8 cellular contexts compared by ENCODE assay signal in the genomic region with DNA sequence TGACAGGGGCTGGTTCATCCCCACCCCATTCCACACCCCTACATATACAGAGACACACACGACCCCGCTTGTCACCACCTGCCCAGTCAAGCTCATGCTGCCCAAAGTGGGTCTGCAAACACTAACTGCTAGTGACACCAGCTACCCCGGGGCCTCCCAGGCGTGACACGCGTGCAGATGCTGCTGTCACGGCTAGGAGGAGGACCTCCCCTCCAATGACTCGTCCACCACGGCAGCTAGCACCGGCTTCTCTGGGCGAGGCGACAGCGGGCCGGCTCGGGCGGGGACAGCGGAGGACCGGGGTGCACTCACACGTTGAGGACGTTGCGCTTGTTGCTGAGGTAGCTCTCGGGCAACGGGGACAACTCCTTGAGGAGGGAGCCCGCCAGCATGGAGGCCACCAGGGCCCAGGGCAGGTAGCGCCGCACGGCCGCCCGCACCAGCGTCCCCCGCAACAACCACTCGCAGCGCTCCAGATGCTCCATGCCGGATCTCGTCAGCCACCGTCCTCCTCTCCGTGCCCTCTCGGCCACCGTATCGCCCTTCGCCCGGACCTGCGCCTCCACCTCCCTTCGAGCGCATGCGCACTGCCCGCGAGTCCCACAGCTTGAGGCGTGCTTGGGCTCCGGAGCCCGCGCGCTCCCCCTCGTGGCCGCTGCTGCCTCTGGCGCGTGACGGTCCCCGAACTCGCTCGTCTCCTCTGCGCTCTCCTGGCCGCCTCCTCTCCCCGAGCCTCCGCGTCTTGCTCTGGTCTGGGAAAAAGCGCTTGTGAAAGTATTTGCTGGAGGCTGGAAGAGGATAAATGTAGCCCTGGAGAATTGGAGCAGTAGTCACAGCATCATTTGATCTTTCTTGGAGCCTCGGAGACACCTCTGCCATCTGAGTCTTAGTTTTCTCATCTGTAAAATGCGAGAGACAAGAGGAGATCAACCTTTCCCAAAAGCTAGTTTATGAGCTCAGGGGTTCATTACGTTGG. TPM values are rescaled to one million over a fixed set of nuclear protein-coding genes. Genes with fewer than 3 reads are reported as not detected.
DNase-seq lines count a peak whose midpoint lies in the region; ATAC-seq, FAIRE-seq and TF ChIP-seq lines count a peak whose summit lies in the region.

Gene FITM2 (minus strand): TSS at position 539 of the 976 bp plus-strand sequence. CDS start 54 bp downstream, at position 485.

- no peaks in the 10 kb centered on the region for H4K20me1 ChIP-seq in endothelial cell of umbilical vein (replicated peaks; ENCODE audit: control insufficient read depth, extremely low read depth, insufficient read depth, low read length)

- POLR2A ChIA-PET in endothelial cell of umbilical vein (lab: Charles Lee), result interaction anchor here (0.5 kb wide), 1 partner anchor 99 kb away, joined by 3 read pairs; no protein-coding TSS in a partner anchor

- no peaks in the 10 kb centered on the region for H3K9me1 ChIP-seq in endothelial cell of umbilical vein (replicated peaks; ENCODE audit: control insufficient read depth, extremely low read depth, insufficient read depth, low read length)

- H3K9ac ChIP-seq in HUES6 (ENCODE audit: low read length), result peak within 1 kb of the TSS; percentile 80
- peak within 1 kb of the TSS; percentile 98 for H3K9ac ChIP-seq in NT2/D1 (ENCODE audit: insufficient read length, low read depth)
- H3K9ac ChIP-seq in endothelial cell of umbilical vein (replicated peaks; ENCODE audit: extremely low read depth, insufficient read depth, low read length), result peak within 1 kb of the TSS; percentile 37

- peak within 1 kb of the TSS; percentile 91 for H3K4me3 ChIP-seq in HUES6 (ENCODE audit: low read depth, low read length)
- peak within 1 kb of the TSS; percentile 99 for H3K4me3 ChIP-seq in NT2/D1 (ENCODE audit: insufficient read length, low read depth)
- peak within 1 kb of the TSS; percentile 37 to 71 (median 65) for H3K4me3 ChIP-seq in endothelial cell of umbilical vein (replicated peaks in 1 of 3; ENCODE audit: insufficient read depth in 1 of 3, low read depth in 1 of 3, low read length in 3 of 3)

- H3K36me3 ChIP-seq in HUES6 (ENCODE audit: control insufficient read depth, insufficient read depth, low read length), result no peaks in the 10 kb centered on the region
- peaks cover 7% of the 10 kb centered on the region for H3K36me3 ChIP-seq in NT2/D1 (ENCODE audit: insufficient read depth, insufficient read length, low read length)
- H3K36me3 ChIP-seq in endothelial cell of umbilical vein (ENCODE audit: control insufficient read depth in 2 of 2, extremely low read depth in 1 of 2, insufficient read depth in 2 of 2, low read length in 2 of 2), result no peaks in the 10 kb centered on the region

- ATAC-seq in GM21423 (IDR thresholded peaks at IDR 0.05; ENCODE audit: unreplicated experiment), result peak; percentile 94

- CTCF ChIA-PET in endothelial cell of umbilical vein (lab: Charles Lee), result interaction anchor here (0.6 to 7.3 kb wide), 35 partner anchors 9 to 412 kb away, joined by 3 to 199 read pairs (median 4); partner anchors contain the start of gene OSER1

- DNase-seq in D721Med (ENCODE audit: insufficient read length, low spot score) (peak; percentile 98), NT2/D1 (ENCODE audit: low read depth, low spot score) (peak; percentile 97), endothelial cell of umbilical vein (ENCODE audit: low read depth, low spot score) (peak; percentile 96), midbrain (lab: John Stamatoyannopoulos, UW) (peak; percentile 97)
- DNase-seq in activated CD8-positive, alpha-beta memory T cell treated with anti-CD3 and anti-CD28 coated beads, Interleukin-2, amount 50 U/mL, for 4 hours, result peak; percentile 98
- peak; percentile 95 to 96 for DNase-seq in stimulated activated CD8-positive, alpha-beta memory T cell treated with anti-CD3 and anti-CD28 coated beads, Interleukin-15, amount 100 ng/mL, for 48 hours (ENCODE audit: low read depth in 2 of 2)

- H3K4me2 ChIP-seq in endothelial cell of umbilical vein (ENCODE audit: insufficient read depth, low read length), result peak within 1 kb of the TSS; percentile 62

- TF ChIP-seq POLR2A in endothelial cell of umbilical vein (IDR thresholded peaks at IDR 0.05; ENCODE audit: low read depth, low read length), result peak; percentile 72

- H3K27me3 ChIP-seq in HUES6 (ENCODE audit: control insufficient read depth, insufficient read depth, low read length) (peaks cover 13% of the 10 kb centered on the region), NT2/D1 (ENCODE audit: insufficient read depth, insufficient read length) (peaks cover 15% of the 10 kb centered on the region), endothelial cell of umbilical vein (ENCODE audit: control insufficient read depth in 2 of 2, insufficient read depth in 2 of 2, low read length in 2 of 2) (no peaks in the 10 kb centered on the region)

- TF ChIP-seq CTCF in D721Med (IDR thresholded peaks at IDR 0.05; ENCODE audit: insufficient read depth, missing control alignments) (peak; percentile 92), endothelial cell of umbilical vein (IDR thresholded peaks at IDR 0.05; ENCODE audit: extremely low read depth in 1 of 2, insufficient read depth in 1 of 2, low read depth in 1 of 2, low read length in 2 of 2) (peak; percentile 99)

- H2AFZ ChIP-seq in endothelial cell of umbilical vein (ENCODE audit: low read depth, low read length), result peak within 1 kb of the TSS; percentile 87

- no TSS peak for BruUV-seq in endothelial cell of umbilical vein (replicated peaks; lab: Mats Ljungman, UMichigan)

- peaks cover 10% of the 10 kb centered on the region; the same call in 1 of the 2 replicates for H3K4me1 ChIP-seq in HUES6 (ENCODE audit: control insufficient read depth, insufficient read depth, low read length)
- peaks cover 4% of the 10 kb centered on the region for H3K4me1 ChIP-seq in NT2/D1 (ENCODE audit: insufficient read depth, insufficient read length)
- peaks cover 8% of the 10 kb centered on the region for H3K4me1 ChIP-seq in endothelial cell of umbilical vein (ENCODE audit: control insufficient read depth, extremely low read depth, insufficient read depth, low read length)

- intact Hi-C loops in endothelial cell of umbilical vein (cut with micrococcal nuclease), result loop anchor here (1.0 kb wide), 2 partner anchors 96 to 195 kb away; no protein-coding TSS in a partner anchor

- dilution Hi-C loops in endothelial cell of umbilical vein (cut with MboI; ENCODE audit: extremely low pct_ligation_motif_present, low sequenced_read_pairs), result no loop called here

- H3K27ac ChIP-seq in HUES6 (ENCODE audit: low read depth, low read length), result no peak within 1 kb of the TSS
- no peak within 1 kb of the TSS for H3K27ac ChIP-seq in endothelial cell of umbilical vein (ENCODE audit: insufficient read depth, low read depth, low read length)

- H3K9me3 ChIP-seq in HUES6 (ENCODE audit: control insufficient read depth, insufficient read depth, low read depth, low read length) (no peaks in the 10 kb centered on the region), NT2/D1 (ENCODE audit: insufficient read depth, low read length) (no peaks in the 10 kb centered on the region), endothelial cell of umbilical vein (replicated peaks; ENCODE audit: control insufficient read depth, insufficient read depth, low read length) (no peaks in the 10 kb centered on the region)

- FAIRE-seq in D721Med (lab: Jason Lieb, UNC) (no peak), endothelial cell of umbilical vein (lab: Jason Lieb, UNC) (peak; percentile 99)

- H3K79me2 ChIP-seq in endothelial cell of umbilical vein (ENCODE audit: control insufficient read depth, insufficient read depth, low read length), result peaks cover 2% of the 10 kb centered on the region

TF ChIP-seq in endothelial cell of umbilical vein, 7 proteins besides CTCF, POLR2A, EP300 and RAD21:
- TF ChIP-seq GATA2 (IDR thresholded peaks at IDR 0.05; ENCODE audit: insufficient read depth, insufficient read length, low read depth, low read length), result no peak
- TF ChIP-seq POLR2AphosphoS5 (IDR thresholded peaks at IDR 0.05; ENCODE audit: insufficient read depth, low read depth, low read length), result peak; percentile 77
- TF ChIP-seq JUN (IDR thresholded peaks at IDR 0.05; ENCODE audit: borderline replicate concordance, insufficient read depth, insufficient read length, low read depth), result no peak
- TF ChIP-seq FOS (IDR thresholded peaks at IDR 0.05; ENCODE audit: borderline replicate concordance, insufficient read depth, low read length), result no peak
- TF ChIP-seq EZH2 (IDR thresholded peaks at IDR 0.05; ENCODE audit: borderline replicate concordance, low read depth, low read length, severe bottlenecking), result no peak
- TF ChIP-seq, protein P1, sequence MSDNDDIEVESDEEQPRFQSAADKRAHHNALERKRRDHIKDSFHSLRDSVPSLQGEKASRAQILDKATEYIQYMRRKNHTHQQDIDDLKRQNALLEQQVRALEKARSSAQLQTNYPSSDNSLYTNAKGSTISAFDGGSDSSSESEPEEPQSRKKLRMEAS (IDR thresholded peaks at IDR 0.05; ENCODE audit: insufficient read depth, insufficient read length), result peak; percentile 75
- TF ChIP-seq MYC (IDR thresholded peaks at IDR 0.05; ENCODE audit: low read depth, low read length), result peak; percentile 48

RNA-seq across cellular contexts. Expression of gene FITM2, which starts in this region (rescaled TPM):
- 6.8 and 7.7 TPM in 2 replicates for total RNA-seq in endothelial cell of umbilical vein
- 4.1 and 4.4 TPM in 2 replicates for polyA plus RNA-seq in endothelial cell of umbilical vein
- polyA plus RNA-seq in endothelial cell of umbilical vein (2011; cell fraction: cytosol; rRNA removed), result 3.5 and 3.7 TPM in 2 replicates
- 4.2 and 4.5 TPM in 2 replicates for polyA plus RNA-seq in endothelial cell of umbilical vein (2011; cell fraction: nucleus; rRNA removed)
- polyA plus RNA-seq in endothelial cell of umbilical vein (2012), result 5.9 and 6.0 TPM in 2 replicates
- polyA minus RNA-seq in endothelial cell of umbilical vein, result 9.1 and 9.5 TPM in 2 replicates
- polyA minus RNA-seq in endothelial cell of umbilical vein (2011; cell fraction: cytosol; rRNA and poly(A)+ RNA removed), result 6.9 TPM
- polyA minus RNA-seq in endothelial cell of umbilical vein (2011; cell fraction: nucleus; rRNA and poly(A)+ RNA removed), result 1.8 and 2.9 TPM in 2 replicates

Comparison
In these comparisons a context has a peak if more than half of its experiments do, and no peak if none do; other contexts are left out.
1. H3K9ac ChIP-seq: peak in every context shown above with its lines; median percentile 98 in NT2/D1; 80 in HUES6; 37 in endothelial cell of umbilical vein.